Comparison of ENCODE assay signal across 8 cellular contexts in genomic region chr13:29594710-29595379, GRCh38. TPM values are rescaled to one million over a fixed set of nuclear protein-coding genes. Genes with fewer than 3 reads are reported as not detected.
DNase-seq lines count a peak whose midpoint lies in the region; ATAC-seq and TF ChIP-seq lines count a peak whose summit lies in the region.

No MANE protein-coding gene starts in this region.

- no peak for TF ChIP-seq CTCF in natural killer cell (IDR thresholded peaks at IDR 0.05)

- peak; percentile 59 for ATAC-seq in Right ventricle myocardium inferior
- peak; percentile 43 for ATAC-seq in HG02885 (IDR thresholded peaks at IDR 0.05; ENCODE audit: poor library complexity, unreplicated experiment)
- ATAC-seq in esophagus mucosa: peak; percentile 65
- ATAC-seq in natural killer cell: peak; percentile 51 to 62 (median 53)
- ATAC-seq in stimulated activated naive CD8-positive, alpha-beta T cell treated with anti-CD3 and anti-CD28 coated beads, Interleukin-15, Interleukin-2, amounts not matched to agents 100 U/mL and 50 U/mL, for 24 hours: peak; percentile 51

- DNase-seq in Right ventricle myocardium inferior (ENCODE audit: missing footprints) (peak; percentile 76), cardiac septum (ENCODE audit: low spot score) (no peak), NOMO-1 treated with dmso at 0.1 percent for 144 hours (lab: John Stamatoyannopoulos, UW; ENCODE audit: unreplicated experiment) (peak; percentile 50), natural killer cell (peak; percentile 70)
- peak; percentile 89 for DNase-seq in activated T-cell treated with anti-CD3 and anti-CD28 coated beads, Interleukin-2, amount 50 U/mL, for 24 hours
- DNase-seq in stimulated activated naive CD8-positive, alpha-beta T cell treated with anti-CD3 and anti-CD28 coated beads, Interleukin-15, Interleukin-2, amounts not matched to agents 100 U/mL and 50 U/mL, for 24 hours: peak; percentile 79

- no peaks in the 10 kb centered on the region for H3K9me3 Mint-ChIP-seq in activated T-cell treated with anti-CD3 and anti-CD28 coated beads, Interleukin-2, amount 50 U/mL, for 24 hours
- H3K9me3 Mint-ChIP-seq in natural killer cell: no peaks in the 10 kb centered on the region

- H3K27me3 Mint-ChIP-seq in activated T-cell treated with anti-CD3 and anti-CD28 coated beads, Interleukin-2, amount 50 U/mL, for 24 hours: peaks cover 3% of the 10 kb centered on the region
- H3K27me3 Mint-ChIP-seq in natural killer cell (ENCODE audit: low read depth in 2 of 2): no peaks in the 10 kb centered on the region

- peaks cover 46% of the 10 kb centered on the region for H3K36me3 Mint-ChIP-seq in activated T-cell treated with anti-CD3 and anti-CD28 coated beads, Interleukin-2, amount 50 U/mL, for 24 hours (ENCODE audit: low read depth)
- no peaks in the 10 kb centered on the region for H3K36me3 Mint-ChIP-seq in natural killer cell

- H3K4me1 Mint-ChIP-seq in activated T-cell treated with anti-CD3 and anti-CD28 coated beads, Interleukin-2, amount 50 U/mL, for 24 hours (ENCODE audit: low read depth): peaks cover 48% of the 10 kb centered on the region
- peaks cover 33 to 34% of the 10 kb centered on the region in 2 donors for H3K4me1 Mint-ChIP-seq in natural killer cell

- peak overlapping the region; percentile 98 for H3K27ac Mint-ChIP-seq in activated T-cell treated with anti-CD3 and anti-CD28 coated beads, Interleukin-2, amount 50 U/mL, for 24 hours
- H3K27ac Mint-ChIP-seq in natural killer cell: peak overlapping the region; percentile 74 to 84

- H3K4me3 Mint-ChIP-seq in activated T-cell treated with anti-CD3 and anti-CD28 coated beads, Interleukin-2, amount 50 U/mL, for 24 hours: peak overlapping the region; percentile 92
- H3K4me3 Mint-ChIP-seq in natural killer cell: peak overlapping the region; percentile 81

- intact Hi-C loops in Right ventricle myocardium inferior (cut with DNase I): no loop called here
- intact Hi-C loops in cardiac septum (cut with DNase I): loop anchor here (1.0 kb wide), 1 partner anchor 85 kb away; no protein-coding TSS in a partner anchor
- intact Hi-C loops in natural killer cell (cut with micrococcal nuclease): loop anchor here (2.0 to 10.0 kb wide), 2 partner anchors 254 to 520 kb away; no protein-coding TSS in a partner anchor

RNA-seq across cellular contexts. Expression of gene SLC7A1, which starts 0.6 kb away (rescaled TPM):
- total RNA-seq in Right ventricle myocardium inferior (15.7 TPM), cardiac septum (30.7 TPM), esophagus mucosa (181 TPM), natural killer cell (10 to 100 TPM in 2 of 3 donors, 1 to 10 TPM in 1; 8.7 to 12.6 (median 10.2) TPM)
